Comparison of ENCODE assay signal across 25 cellular contexts in genomic region chr22:39731481-39731880, GRCh38.
"Had no signal": no experiment of that assay in that cellular context is flagged by ENCODE, and none has a peak within 500 bp of the region (broad histone marks: within the 10 kb centered on the region; RNA-seq: fewer than 3 reads in every experiment).

No MANE protein-coding gene starts in this region.

- H3K27me3 ChIP-seq: hepatocyte, ovary, testis, uterus had no signal

- H3K36me3 ChIP-seq: gastrocnemius medialis, left lung, ovary, spleen, tibial artery, uterus had no signal

- H3K9me3 ChIP-seq: gastrocnemius medialis, left lung, mucosa of descending colon, ovary, psoas muscle, spleen, testis, tibial artery, uterus had no signal

- H3K4me2 ChIP-seq: hepatocyte had no signal

- H3K4me3 ChIP-seq: gastrocnemius medialis, hepatocyte, left lung, mucosa of descending colon, ovary, psoas muscle, skin epidermis, spleen, testis, tibial artery, uterus had no signal

- H3K79me2 ChIP-seq: hepatocyte had no signal

- H3K27ac ChIP-seq: gastrocnemius medialis, hepatocyte, left lung, ovary, psoas muscle, skin epidermis, spleen, testis, tibial artery, uterus had no signal

- H2AFZ ChIP-seq: hepatocyte had no signal

- H3K4me1 ChIP-seq: gastrocnemius medialis, left lung, psoas muscle, spleen, testis, tibial artery, uterus had no signal

- ATAC-seq: esophagus mucosa; gastrocnemius medialis; left cardiac atrium; left lung; mucosa of descending colon; psoas muscle; right cardiac atrium; stimulated activated memory B cell treated with anti-CD40 and anti-IgM and Interleukin-4, amounts not matched to agents 10 μg/mL and 1 μg/mL and 100 μg/mL, for 72 hours; stimulated activated naive CD8-positive, alpha-beta T cell treated with anti-CD3 and anti-CD28 coated beads, Interleukin-15, Interleukin-2, amounts not matched to agents 100 U/mL and 50 U/mL, for 24 hours had no signal

- DNase-seq: cortex of kidney; effector CD4-positive, alpha-beta T cell; foreskin fibroblast; gastrocnemius medialis; head of caudate nucleus; left cardiac atrium; left lung; mesenchymal stem cell; mucosa of descending colon; naive B cell; ovary; posterior cingulate gyrus; psoas muscle; right cardiac atrium; stimulated activated CD4-positive, alpha-beta T cell treated with anti-CD3 and anti-CD28 coated beads, Interleukin-4, amount 100 ng/mL, for 4 hours; stimulated activated naive CD8-positive, alpha-beta T cell treated with anti-CD3 and anti-CD28 coated beads, Interleukin-15, Interleukin-2, amounts not matched to agents 100 U/mL and 50 U/mL, for 24 hours; substantia nigra; testis; uterus had no signal
